Comparison of ENCODE assay signal across 1 cellular context in genomic region chr13:72545030-72545719, GRCh38.
TF ChIP-seq lines count a peak whose summit lies in the region.

No MANE protein-coding gene starts in this region.

TF ChIP-seq in HepG2, 621 proteins besides CTCF, POLR2A, EP300 and RAD21 (continued from another document):
- TF ChIP-seq, protein P1, sequence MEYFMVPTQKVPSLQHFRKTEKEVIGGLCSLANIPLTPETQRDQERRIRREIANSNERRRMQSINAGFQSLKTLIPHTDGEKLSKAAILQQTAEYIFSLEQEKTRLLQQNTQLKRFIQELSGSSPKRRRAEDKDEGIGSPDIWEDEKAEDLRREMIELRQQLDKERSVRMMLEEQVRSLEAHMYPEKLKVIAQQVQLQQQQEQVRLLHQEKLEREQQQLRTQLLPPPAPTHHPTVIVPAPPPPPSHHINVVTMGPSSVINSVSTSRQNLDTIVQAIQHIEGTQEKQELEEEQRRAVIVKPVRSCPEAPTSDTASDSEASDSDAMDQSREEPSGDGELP (IDR thresholded peaks at IDR 0.05; ENCODE audit: borderline replicate concordance, low read depth), result peak; percentile 50; the same call in 1 of the 2 replicates
- TF ChIP-seq ZC3H13 (CRISPR knock-in tag; IDR thresholded peaks at IDR 0.05), result no peak
- no peak for TF ChIP-seq ZIK1 (CRISPR knock-in tag; IDR thresholded peaks at IDR 0.05; ENCODE audit: borderline replicate concordance, low read depth)
- TF ChIP-seq, protein P2, sequence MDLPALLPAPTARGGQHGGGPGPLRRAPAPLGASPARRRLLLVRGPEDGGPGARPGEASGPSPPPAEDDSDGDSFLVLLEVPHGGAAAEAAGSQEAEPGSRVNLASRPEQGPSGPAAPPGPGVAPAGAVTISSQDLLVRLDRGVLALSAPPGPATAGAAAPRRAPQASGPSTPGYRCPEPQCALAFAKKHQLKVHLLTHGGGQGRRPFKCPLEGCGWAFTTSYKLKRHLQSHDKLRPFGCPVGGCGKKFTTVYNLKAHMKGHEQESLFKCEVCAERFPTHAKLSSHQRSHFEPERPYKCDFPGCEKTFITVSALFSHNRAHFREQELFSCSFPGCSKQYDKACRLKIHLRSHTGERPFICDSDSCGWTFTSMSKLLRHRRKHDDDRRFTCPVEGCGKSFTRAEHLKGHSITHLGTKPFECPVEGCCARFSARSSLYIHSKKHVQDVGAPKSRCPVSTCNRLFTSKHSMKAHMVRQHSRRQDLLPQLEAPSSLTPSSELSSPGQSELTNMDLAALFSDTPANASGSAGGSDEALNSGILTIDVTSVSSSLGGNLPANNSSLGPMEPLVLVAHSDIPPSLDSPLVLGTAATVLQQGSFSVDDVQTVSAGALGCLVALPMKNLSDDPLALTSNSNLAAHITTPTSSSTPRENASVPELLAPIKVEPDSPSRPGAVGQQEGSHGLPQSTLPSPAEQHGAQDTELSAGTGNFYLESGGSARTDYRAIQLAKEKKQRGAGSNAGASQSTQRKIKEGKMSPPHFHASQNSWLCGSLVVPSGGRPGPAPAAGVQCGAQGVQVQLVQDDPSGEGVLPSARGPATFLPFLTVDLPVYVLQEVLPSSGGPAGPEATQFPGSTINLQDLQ (CRISPR knock-in tag; IDR thresholded peaks at IDR 0.05), result no peak
- TF ChIP-seq ZBTB20 (CRISPR knock-in tag; IDR thresholded peaks at IDR 0.05; ENCODE audit: borderline replicate concordance, low read depth), result peak; percentile 100
- TF ChIP-seq SAFB2 (CRISPR knock-in tag; IDR thresholded peaks at IDR 0.05; ENCODE audit: borderline replicate concordance, low read depth), result no peak
- no peak; a peak in 1 of 4 replicates for TF ChIP-seq HMGXB4 (CRISPR knock-in tag; IDR thresholded peaks at IDR 0.05; ENCODE audit: borderline replicate concordance in 1 of 2, low read depth in 1 of 2)
- TF ChIP-seq MTA3 (CRISPR knock-in tag; IDR thresholded peaks at IDR 0.05), result no peak
- TF ChIP-seq PRPF4 (IDR thresholded peaks at IDR 0.05; ENCODE audit: low read depth, low read length, poor library complexity, severe bottlenecking), result no peak
- peak; percentile 92 for TF ChIP-seq ZNF614 (CRISPR knock-in tag; IDR thresholded peaks at IDR 0.05; ENCODE audit: borderline replicate concordance)
- TF ChIP-seq ATF7-NPFF (CRISPR knock-in tag; IDR thresholded peaks at IDR 0.05; ENCODE audit: low read depth), result no peak
- no peak for TF ChIP-seq SMARCE1 (IDR thresholded peaks at IDR 0.05; ENCODE audit: borderline replicate concordance)
- TF ChIP-seq NFKB2 (CRISPR knock-in tag; IDR thresholded peaks at IDR 0.05; ENCODE audit: borderline replicate concordance), result no peak
- TF ChIP-seq AKAP8 (CRISPR knock-in tag; IDR thresholded peaks at IDR 0.05), result no peak
- TF ChIP-seq SP5 (CRISPR knock-in tag; IDR thresholded peaks at IDR 0.05; ENCODE audit: borderline replicate concordance, low read depth), result 0 out of 2 replicates have a peak, but pooled peaks have one; percentile 14
- peak; percentile 84 for TF ChIP-seq ZNF331 (CRISPR knock-in tag; IDR thresholded peaks at IDR 0.05)
- TF ChIP-seq RFXAP (CRISPR knock-in tag; IDR thresholded peaks at IDR 0.05; ENCODE audit: borderline replicate concordance), result no peak
- TF ChIP-seq, protein P3, sequence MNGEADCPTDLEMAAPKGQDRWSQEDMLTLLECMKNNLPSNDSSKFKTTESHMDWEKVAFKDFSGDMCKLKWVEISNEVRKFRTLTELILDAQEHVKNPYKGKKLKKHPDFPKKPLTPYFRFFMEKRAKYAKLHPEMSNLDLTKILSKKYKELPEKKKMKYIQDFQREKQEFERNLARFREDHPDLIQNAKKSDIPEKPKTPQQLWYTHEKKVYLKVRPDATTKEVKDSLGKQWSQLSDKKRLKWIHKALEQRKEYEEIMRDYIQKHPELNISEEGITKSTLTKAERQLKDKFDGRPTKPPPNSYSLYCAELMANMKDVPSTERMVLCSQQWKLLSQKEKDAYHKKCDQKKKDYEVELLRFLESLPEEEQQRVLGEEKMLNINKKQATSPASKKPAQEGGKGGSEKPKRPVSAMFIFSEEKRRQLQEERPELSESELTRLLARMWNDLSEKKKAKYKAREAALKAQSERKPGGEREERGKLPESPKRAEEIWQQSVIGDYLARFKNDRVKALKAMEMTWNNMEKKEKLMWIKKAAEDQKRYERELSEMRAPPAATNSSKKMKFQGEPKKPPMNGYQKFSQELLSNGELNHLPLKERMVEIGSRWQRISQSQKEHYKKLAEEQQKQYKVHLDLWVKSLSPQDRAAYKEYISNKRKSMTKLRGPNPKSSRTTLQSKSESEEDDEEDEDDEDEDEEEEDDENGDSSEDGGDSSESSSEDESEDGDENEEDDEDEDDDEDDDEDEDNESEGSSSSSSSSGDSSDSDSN (CRISPR knock-in tag; IDR thresholded peaks at IDR 0.05), result no peak
- TF ChIP-seq CEBPB (IDR thresholded peaks at IDR 0.05; ENCODE audit: borderline replicate concordance, low read depth, low read length), result peak; percentile 7; the same call in 1 of the 2 replicates
- TF ChIP-seq ZMYM4 (CRISPR knock-in tag; IDR thresholded peaks at IDR 0.05), result peak; percentile 89
- peak; percentile 99 for TF ChIP-seq CHD4 (IDR thresholded peaks at IDR 0.05; ENCODE audit: borderline replicate concordance, low read length)
- TF ChIP-seq ZNF564 (CRISPR knock-in tag; IDR thresholded peaks at IDR 0.05), result no peak
- no peak for TF ChIP-seq TRAFD1 (CRISPR knock-in tag; IDR thresholded peaks at IDR 0.05; ENCODE audit: borderline replicate concordance)
- TF ChIP-seq, protein P4, sequence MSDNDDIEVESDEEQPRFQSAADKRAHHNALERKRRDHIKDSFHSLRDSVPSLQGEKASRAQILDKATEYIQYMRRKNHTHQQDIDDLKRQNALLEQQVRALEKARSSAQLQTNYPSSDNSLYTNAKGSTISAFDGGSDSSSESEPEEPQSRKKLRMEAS (IDR thresholded peaks at IDR 0.05), result peak; percentile 62
- no peak for TF ChIP-seq KLF11 (CRISPR knock-in tag; IDR thresholded peaks at IDR 0.05)
- no peak for TF ChIP-seq RXRA (CRISPR knock-in tag; IDR thresholded peaks at IDR 0.05)
- TF ChIP-seq AGO2 (optimal IDR thresholded peaks at IDR 0.05; ENCODE audit: low read depth, low read length), result no peak
- TF ChIP-seq FIP1L1 (IDR thresholded peaks at IDR 0.05; ENCODE audit: borderline replicate concordance, insufficient read depth, low read depth, low read length), result no peak
- TF ChIP-seq, protein P5, sequence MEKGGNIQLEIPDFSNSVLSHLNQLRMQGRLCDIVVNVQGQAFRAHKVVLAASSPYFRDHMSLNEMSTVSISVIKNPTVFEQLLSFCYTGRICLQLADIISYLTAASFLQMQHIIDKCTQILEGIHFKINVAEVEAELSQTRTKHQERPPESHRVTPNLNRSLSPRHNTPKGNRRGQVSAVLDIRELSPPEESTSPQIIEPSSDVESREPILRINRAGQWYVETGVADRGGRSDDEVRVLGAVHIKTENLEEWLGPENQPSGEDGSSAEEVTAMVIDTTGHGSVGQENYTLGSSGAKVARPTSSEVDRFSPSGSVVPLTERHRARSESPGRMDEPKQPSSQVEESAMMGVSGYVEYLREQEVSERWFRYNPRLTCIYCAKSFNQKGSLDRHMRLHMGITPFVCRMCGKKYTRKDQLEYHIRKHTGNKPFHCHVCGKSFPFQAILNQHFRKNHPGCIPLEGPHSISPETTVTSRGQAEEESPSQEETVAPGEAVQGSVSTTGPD (CRISPR knock-in tag; IDR thresholded peaks at IDR 0.05), result no peak
- TF ChIP-seq, protein P6, sequence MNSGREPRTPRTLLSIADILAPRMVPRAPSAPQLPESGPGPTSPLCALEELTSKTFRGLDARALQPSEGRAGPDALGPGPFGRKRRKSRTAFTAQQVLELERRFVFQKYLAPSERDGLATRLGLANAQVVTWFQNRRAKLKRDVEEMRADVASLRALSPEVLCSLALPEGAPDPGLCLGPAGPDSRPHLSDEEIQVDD (CRISPR knock-in tag; IDR thresholded peaks at IDR 0.05; ENCODE audit: borderline replicate concordance), result no peak
- TF ChIP-seq ARNT (IDR thresholded peaks at IDR 0.05), result no peak
- no peak for TF ChIP-seq NKX3-1 (CRISPR knock-in tag; IDR thresholded peaks at IDR 0.05)
- TF ChIP-seq ELF1 (CRISPR knock-in tag; IDR thresholded peaks at IDR 0.05), result no peak
- TF ChIP-seq ZNF335 (CRISPR knock-in tag; IDR thresholded peaks at IDR 0.05), result no peak
